ENCODE assay signal across 1 cellular context in genomic region chr13:32309312-32309711, GRCh38.
TF ChIP-seq lines count a peak whose summit lies in the region.

No MANE protein-coding gene starts in this region.

TF ChIP-seq in WTC11, 78 proteins besides CTCF, POLR2A, EP300 and RAD21 (continued from another document):
- TF ChIP-seq ZNF512 (CRISPR knock-in tag; IDR thresholded peaks at IDR 0.05; ENCODE audit: borderline replicate concordance) (no peak), EMX1 (CRISPR knock-in tag; IDR thresholded peaks at IDR 0.05) (no peak), PREB (CRISPR knock-in tag; IDR thresholded peaks at IDR 0.05; ENCODE audit: borderline replicate concordance) (no peak), JUN (CRISPR knock-in tag; IDR thresholded peaks at IDR 0.05) (no peak), OVOL2 (CRISPR knock-in tag; IDR thresholded peaks at IDR 0.05; ENCODE audit: borderline replicate concordance) (no peak)
